ENCODE assay signal across 24 cellular contexts in genomic region chr13:104314321-104314720, GRCh38.
"Had no signal": no experiment of that assay in that cellular context is flagged by ENCODE, and none has a peak within 500 bp of the region (broad histone marks: within the 10 kb centered on the region; RNA-seq: fewer than 3 reads in every experiment).

No MANE protein-coding gene starts in this region.

- H3K27me3 ChIP-seq: body of pancreas, cardiac muscle cell, gastroesophageal sphincter, hepatocyte, spleen, testis, transverse colon had no signal

- H3K4me2 ChIP-seq: hepatocyte had no signal

- H3K27ac ChIP-seq: body of pancreas, cardiac muscle cell, gastroesophageal sphincter, spleen, testis, transverse colon had no signal

- H2AFZ ChIP-seq: hepatocyte had no signal

- H3K9me3 ChIP-seq: body of pancreas, gastroesophageal sphincter, testis, transverse colon had no signal

- H3K4me3 ChIP-seq: body of pancreas, cardiac muscle cell, gastroesophageal sphincter, hepatocyte, spleen, testis, transverse colon had no signal

- DNase-seq: activated CD4-positive, alpha-beta T cell treated with anti-CD3 and anti-CD28 coated beads for 4 hours; activated CD4-positive, alpha-beta T cell treated with anti-CD3 and anti-CD28 coated beads, Interleukin-2, amount 50 U/mL, for 4 hours; activated naive CD4-positive, alpha-beta T cell treated with Interleukin-2 at 50 U/mL for 16 hours; activated T-cell treated with anti-CD3 and anti-CD28 coated beads for 4 hours; activated T-cell treated with anti-CD3 and anti-CD28 coated beads, Interleukin-2, amount 50 U/mL, for 72 hours; anterior cingulate cortex; body of pancreas; cerebellar nuclear complex; islet precursor cell; left cardiac atrium; midbrain; naive thymus-derived CD8-positive, alpha-beta T cell; occipital lobe; posterior cingulate gyrus; right cardiac atrium; spleen; stimulated activated CD4-positive, alpha-beta T cell treated with anti-CD3 and anti-CD28 coated beads, Interleukin-2, amount 100 ng/mL, for 48 hours; stimulated activated naive CD8-positive, alpha-beta T cell treated with anti-CD3 and anti-CD28 coated beads, Interleukin-15, Interleukin-2, amounts not matched to agents 100 U/mL and 50 U/mL, for 24 hours; T-helper 1 cell; testis; transverse colon had no signal

- H3K36me3 ChIP-seq: cardiac muscle cell, gastroesophageal sphincter, spleen, transverse colon had no signal

- ATAC-seq: activated T-cell treated with anti-CD3 and anti-CD28 coated beads, Interleukin-2, amount 50 U/mL, for 72 hours; body of pancreas; gastroesophageal sphincter; left cardiac atrium; naive thymus-derived CD8-positive, alpha-beta T cell; right cardiac atrium; stimulated activated naive CD8-positive, alpha-beta T cell treated with anti-CD3 and anti-CD28 coated beads, Interleukin-15, Interleukin-2, amounts not matched to agents 100 U/mL and 50 U/mL, for 24 hours had no signal

- H3K4me1 ChIP-seq: body of pancreas, gastroesophageal sphincter, spleen, testis, transverse colon had no signal
